Comparison of ENCODE assay signal across 8 cellular contexts in the genomic region with DNA sequence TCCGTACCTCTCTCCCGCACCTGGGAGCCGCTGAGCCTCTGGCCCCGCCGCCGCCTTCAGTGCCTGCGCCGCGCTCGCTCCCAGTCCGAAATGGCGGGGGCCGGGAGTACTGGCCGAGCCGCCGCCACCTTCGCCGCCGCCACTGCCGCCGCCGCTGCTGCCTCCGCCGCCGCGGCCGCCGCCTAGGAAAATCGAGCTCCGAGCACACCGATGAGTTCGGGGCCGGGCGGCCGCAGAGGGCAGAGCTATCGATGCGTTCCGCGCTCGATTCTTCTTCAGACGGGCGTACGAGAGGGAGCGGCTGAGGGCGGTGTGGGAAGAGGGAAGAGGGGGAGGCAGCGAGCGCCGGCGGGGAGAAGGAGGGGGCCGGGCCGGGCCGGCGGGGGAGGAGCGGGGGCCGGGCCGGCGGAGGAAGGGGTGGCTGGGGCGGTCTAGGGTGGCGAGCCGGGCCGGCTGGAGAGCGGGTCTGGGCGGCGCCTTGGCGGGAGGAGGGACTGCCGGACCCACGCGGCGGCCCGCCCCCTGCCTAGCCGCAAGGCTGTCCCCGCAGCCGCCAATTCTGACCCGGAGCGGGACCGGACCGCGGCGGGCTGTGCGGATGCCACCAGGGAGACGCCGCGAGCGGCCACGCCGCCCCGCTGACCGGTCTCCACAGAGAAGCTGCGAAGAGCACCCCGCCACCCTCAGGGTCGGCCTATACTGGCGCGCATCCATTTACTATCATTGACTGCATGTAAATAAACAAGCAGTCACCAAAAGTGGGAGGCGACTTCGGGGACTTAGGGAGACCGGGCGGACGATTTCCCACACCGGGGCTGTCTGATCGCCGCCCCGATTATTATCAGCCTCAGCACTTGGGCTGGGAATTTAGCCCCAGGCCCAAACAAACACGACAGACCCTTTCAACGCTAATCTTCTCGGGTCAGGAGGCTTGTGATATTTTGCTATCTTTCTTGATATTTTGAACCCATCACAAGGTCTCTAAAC. TPM values are rescaled to one million over a fixed set of nuclear protein-coding genes. Genes with fewer than 3 reads are reported as not detected.
A peak's percentile ranks its signal among the peaks of the same experiment; 100 is the strongest.
DNase-seq lines count a peak whose midpoint lies in the region; TF ChIP-seq lines count a peak whose summit lies in the region.

Gene KRAS, minus strand, starts transcription at position 186 of the 987 bp plus-strand sequence.

- DNase-seq in CMK (ENCODE audit: low read depth) (peak; percentile 90), GM20000 (ENCODE audit: low spot score) (peak; percentile 95), HS-5 (ENCODE audit: low read depth) (peak; percentile 87), NK-92 (lab: John Stamatoyannopoulos, UW; ENCODE audit: unreplicated experiment) (peak; percentile 36), lung microvascular endothelial cell (ENCODE audit: low read depth in 2 of 2) (peak; percentile 99)
- DNase-seq in activated CD8-positive, alpha-beta memory T cell treated with anti-CD3 and anti-CD28 coated beads for 24 hours: peak; percentile 92
- peak; percentile 78 for DNase-seq in effector CD8-positive, alpha-beta T cell (lab: John Stamatoyannopoulos, UW)
- peak; percentile 74 to 88 (median 85) for DNase-seq in stimulated activated CD4-positive, alpha-beta T cell treated with anti-CD3 and anti-CD28 coated beads, TNF-alpha, amount 100 ng/mL, for 4 hours (ENCODE audit: low read depth in 3 of 3)

- no peak for TF ChIP-seq CTCF in GM20000 (IDR thresholded peaks at IDR 0.05; ENCODE audit: extremely low read depth, missing control alignments)

RNA-seq across cellular contexts. Expression of gene KRAS, which starts in this region (rescaled TPM):
- 22.0 and 34.9 TPM in 2 replicates for total RNA-seq in lung microvascular endothelial cell

Comparison
In these comparisons a context has a peak if more than half of its experiments do, and no peak if none do; other contexts are left out.
1. Peak in every context shown above with its lines: DNase-seq.
2. DNase-seq: peak in every context shown above with its lines; median percentile 99 in lung microvascular endothelial cell; 95 in GM20000; 92 in activated CD8-positive, alpha-beta memory T cell treated with anti-CD3 and anti-CD28 coated beads for 24 hours; 90 in CMK; 87 in HS-5; 85 in stimulated activated CD4-positive, alpha-beta T cell treated with anti-CD3 and anti-CD28 coated beads, TNF-alpha, amount 100 ng/mL, for 4 hours; 78 in effector CD8-positive, alpha-beta T cell; 36 in NK-92.